ENCODE assay signal across 19 cellular contexts in the genomic region with DNA sequence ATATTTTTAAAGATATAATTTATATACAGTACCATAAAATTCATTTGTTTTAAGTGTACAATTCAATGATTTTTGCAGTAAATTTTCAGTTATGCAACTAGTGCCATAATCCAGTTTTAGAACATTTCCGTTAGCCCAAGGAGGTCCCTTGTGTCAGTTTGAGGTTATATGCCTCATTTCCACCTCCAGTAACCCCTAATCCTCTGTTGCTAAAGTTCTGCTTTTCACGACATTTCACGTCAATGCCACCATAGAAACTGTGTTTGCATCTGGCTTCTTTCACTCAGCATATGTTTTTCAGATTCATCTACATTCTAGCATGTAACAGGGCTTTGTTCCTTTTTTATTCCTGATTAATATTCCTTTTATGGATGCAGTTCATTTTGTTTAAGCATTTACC. TPM values are rescaled to one million over a fixed set of nuclear protein-coding genes. Genes with fewer than 3 reads are reported as not detected.
A peak's percentile ranks its signal among the peaks of the same experiment; 100 is the strongest.
DNase-seq lines count a peak whose midpoint lies in the region; TF ChIP-seq lines count a peak whose summit lies in the region.
"Had no signal": no experiment of that assay in that cellular context is flagged by ENCODE, and none has a peak within 500 bp of the region (broad histone marks: within the 10 kb centered on the region; RNA-seq: fewer than 3 reads in every experiment).

No MANE protein-coding gene starts in this region.

- no peaks in the 10 kb centered on the region for H3K4me1 ChIP-seq in uterus
- H3K4me1 ChIP-seq: right lobe of liver, suprapubic skin had no signal

- TF ChIP-seq CTCF in GM12865 (IDR thresholded peaks at IDR 0.05; ENCODE audit: insufficient read depth, low read depth, low read length, missing control alignments) (no peak), uterus (IDR thresholded peaks at IDR 0.05) (no peak)

- DNase-seq in GM12865 (ENCODE audit: low read depth) (peak; percentile 46), Kasumi-1 (lab: John Stamatoyannopoulos, UW) (peak; percentile 96), SK-N-MC (ENCODE audit: low read depth, low spot score) (peak; percentile 34), skeletal muscle cell (ENCODE audit: low read depth) (peak; percentile 4), NCI-H82 (lab: John Stamatoyannopoulos, UW) (no peak), DMS153 treated with DMSO at 0.1 percent for 48 hours (lab: John Stamatoyannopoulos, UW; ENCODE audit: unreplicated experiment) (no peak), uterus (no peak)
- DNase-seq: activated CD4-positive, alpha-beta T cell treated with anti-CD3 and anti-CD28 coated beads, Interleukin-2, amount 10 ng/mL, durations not matched to agents 24 days and 14 days; activated naive CD4-positive, alpha-beta T cell treated with anti-CD3 and anti-CD28 coated beads, Interleukin-2, amount 50 U/mL, for 16 hours; DND-41; left colon; NCI-H1048; NCI-H2171 treated with DMSO at 0.1 percent for 48 hours; NCI-H774; right lobe of liver; stimulated activated CD4-positive, alpha-beta T cell treated with anti-CD3 and anti-CD28 coated beads, Interleukin-2, amount 100 ng/mL, for 24 hours; T1000 had no signal

- no peak for TF ChIP-seq POLR2A in uterus (IDR thresholded peaks at IDR 0.05)

- intact Hi-C loops in uterus (cut with DNase I; ENCODE audit: low total_unique reads) = loop anchor here (5.0 kb wide), 1 partner anchor 292 kb away; no protein-coding TSS in a partner anchor

- no peak overlapping the region for H3K4me3 ChIP-seq in GM12865 (ENCODE audit: low read depth, low read length)
- no peak overlapping the region for H3K4me3 ChIP-seq in SK-N-MC
- no peak overlapping the region for H3K4me3 ChIP-seq in skeletal muscle cell (ENCODE audit: low read depth, low read length)
- H3K4me3 ChIP-seq in uterus = no peak overlapping the region
- H3K4me3 ChIP-seq: hepatocyte, right lobe of liver, suprapubic skin had no signal

- peak overlapping the region; percentile 64; the same call in 1 of the 2 replicates for H3K27ac ChIP-seq in SK-N-MC
- no peak overlapping the region for H3K27ac ChIP-seq in uterus
- H3K27ac ChIP-seq: hepatocyte, right lobe of liver, suprapubic skin had no signal

- H3K9me3 ChIP-seq in SK-N-MC (ENCODE audit: low read depth, low read length) (no peaks in the 10 kb centered on the region), uterus (no peaks in the 10 kb centered on the region)
- H3K9me3 ChIP-seq: right lobe of liver, suprapubic skin had no signal

- H3K36me3 ChIP-seq in SK-N-MC (ENCODE audit: insufficient read depth, low read length) (no peaks in the 10 kb centered on the region), uterus (no peaks in the 10 kb centered on the region)
- H3K36me3 ChIP-seq: right lobe of liver, suprapubic skin had no signal

- no peaks in the 10 kb centered on the region for H3K27me3 ChIP-seq in uterus
- H3K27me3 ChIP-seq: right lobe of liver, suprapubic skin had no signal

- H3K9ac ChIP-seq in SK-N-MC (ENCODE audit: insufficient read length) = no peak overlapping the region

RNA-seq across cellular contexts. Expression of a gene that starts 42.4 kb away (rescaled TPM):
- total RNA-seq in uterus = 10 to 100 TPM in 1 of 4 donors, 1 to 10 TPM in 3; 3.3 to 11.2 (median 5.8) TPM

Comparison
In these comparisons a context has a peak if more than half of its experiments do, and no peak if none do; other contexts are left out.
1. DNase-seq: peak in GM12865 (single experiment), Kasumi-1 (2 of 2), SK-N-MC (single experiment) and skeletal muscle cell (single experiment); none in NCI-H82 (single experiment), DMS153 treated with DMSO at 0.1 percent for 48 hours (single experiment) and uterus (0 of 2).